ENCODE assay signal across 27 cellular contexts in the genomic region with DNA sequence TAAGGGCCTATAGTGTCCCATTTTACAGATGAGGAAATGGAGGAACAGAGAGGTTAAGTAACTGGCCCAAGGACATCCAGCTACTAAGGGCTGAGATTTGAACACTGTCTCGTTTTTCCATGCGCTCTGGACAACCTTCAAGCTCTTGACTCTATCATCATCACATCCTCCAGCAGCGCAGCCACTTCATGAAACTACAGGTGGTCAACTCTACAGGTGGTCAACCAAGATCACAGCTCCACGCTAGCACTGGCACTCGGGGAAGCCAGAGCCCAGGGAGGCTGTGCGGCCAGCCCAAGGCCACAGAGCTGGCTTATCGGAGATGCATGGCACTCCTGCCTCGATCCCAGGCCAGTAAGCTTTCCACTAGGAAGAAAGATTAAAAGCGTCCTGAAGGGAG. TPM values are rescaled to one million over a fixed set of nuclear protein-coding genes. Genes with fewer than 3 reads are reported as not detected.
"Had no signal": no experiment of that assay in that cellular context is flagged by ENCODE, and none has a peak within 500 bp of the region (broad histone marks: within the 10 kb centered on the region; RNA-seq: fewer than 3 reads in every experiment).

No MANE protein-coding gene starts in this region.

- H3K36me3 Mint-ChIP-seq: naive thymus-derived CD4-positive, alpha-beta T cell; natural killer cell; stimulated activated effector memory CD8-positive, alpha-beta T cell treated with anti-CD3 and anti-CD28 coated beads, Interleukin-12 subunit alpha, Interleukin-12 subunit beta, amount 100 ng/mL, for 72 hours; stimulated activated naive B cell treated with anti-CD40 and anti-IgM and Interleukin-4, amounts not matched to agents 10 μg/mL and 1 μg/mL and 100 μg/mL, for 72 hours had no signal

- H3K4me3 ChIP-seq: psoas muscle, right lobe of liver, sigmoid colon, stomach, thoracic aorta, thyroid gland, tibial nerve, upper lobe of left lung, uterus had no signal

- H2AFZ ChIP-seq: parathyroid adenoma had no signal

- H3K9ac ChIP-seq: parathyroid adenoma had no signal

- H3K27ac ChIP-seq: neutrophil, parathyroid adenoma, psoas muscle, right lobe of liver, sigmoid colon, stomach, thoracic aorta, thyroid gland, tibial nerve, upper lobe of left lung, uterus had no signal

- H3K4me1 ChIP-seq: parathyroid adenoma, psoas muscle, right lobe of liver, sigmoid colon, stomach, thyroid gland, tibial nerve, upper lobe of left lung, uterus had no signal

- FAIRE-seq: small intestine had no signal

- H3K9me3 Mint-ChIP-seq: naive thymus-derived CD4-positive, alpha-beta T cell; natural killer cell; nephron; stimulated activated effector memory CD8-positive, alpha-beta T cell treated with anti-CD3 and anti-CD28 coated beads, Interleukin-12 subunit alpha, Interleukin-12 subunit beta, amount 100 ng/mL, for 72 hours; stimulated activated naive B cell treated with anti-CD40 and anti-IgM and Interleukin-4, amounts not matched to agents 10 μg/mL and 1 μg/mL and 100 μg/mL, for 72 hours; stimulated activated naive CD8-positive, alpha-beta T cell treated with anti-CD3 and anti-CD28 coated beads, Interleukin-15, Interleukin-2, amounts not matched to agents 100 ng/mL and 50 ng/mL, for 24 hours had no signal

- H3K79me2 ChIP-seq: parathyroid adenoma had no signal

- H3K36me3 ChIP-seq: neutrophil, right lobe of liver, sigmoid colon, stomach, thoracic aorta, thyroid gland, tibial nerve, upper lobe of left lung, uterus had no signal

- H3K27me3 Mint-ChIP-seq: progenitor cell of endocrine pancreas had no signal

- H3K4me3 Mint-ChIP-seq: natural killer cell; nephron; stimulated activated effector memory CD8-positive, alpha-beta T cell treated with anti-CD3 and anti-CD28 coated beads, Interleukin-12 subunit alpha, Interleukin-12 subunit beta, amount 100 ng/mL, for 72 hours; stimulated activated naive B cell treated with anti-CD40 and anti-IgM and Interleukin-4, amounts not matched to agents 10 μg/mL and 1 μg/mL and 100 μg/mL, for 72 hours; stimulated activated naive CD8-positive, alpha-beta T cell treated with anti-CD3 and anti-CD28 coated beads, Interleukin-15, Interleukin-2, amounts not matched to agents 100 ng/mL and 50 ng/mL, for 24 hours had no signal

- H3K9me3 ChIP-seq: neutrophil, psoas muscle, right lobe of liver, sigmoid colon, stomach, thoracic aorta, thyroid gland, tibial nerve, upper lobe of left lung, uterus had no signal

- DNase-seq: naive thymus-derived CD4-positive, alpha-beta T cell; natural killer cell; psoas muscle; right lobe of liver; sigmoid colon; small intestine; stimulated activated CD4-positive, alpha-beta T cell treated with anti-CD3 and anti-CD28 coated beads, Interleukin-15, amount 100 ng/mL, for 24 hours; stimulated activated CD4-positive, alpha-beta T cell treated with anti-CD3 and anti-CD28 coated beads, Interleukin-2, amount 100 ng/mL, for 24 hours; stimulated activated CD4-positive, alpha-beta T cell treated with anti-CD3 and anti-CD28 coated beads, Interleukin-2, amount 100 ng/mL, for 48 hours; stimulated activated CD4-positive, alpha-beta T cell treated with anti-CD3 and anti-CD28 coated beads, Interleukin-4, amount 100 ng/mL, for 24 hours; stimulated activated naive B cell treated with anti-CD40 and anti-IgM and Interleukin-4, amounts not matched to agents 10 μg/mL and 1 μg/mL and 100 μg/mL, for 72 hours; stimulated activated naive CD4-positive, alpha-beta T cell treated with Interleukin-2 at 50 U/mL for 16 hours; stomach; thyroid gland; trophoblast cell; upper lobe of left lung; uterus had no signal

- H3K27me3 ChIP-seq: neutrophil, right lobe of liver, thyroid gland, tibial nerve, upper lobe of left lung, uterus had no signal

- ATAC-seq: naive thymus-derived CD4-positive, alpha-beta T cell; natural killer cell; psoas muscle; right cardiac atrium; right lobe of liver; stimulated activated effector memory CD8-positive, alpha-beta T cell treated with anti-CD3 and anti-CD28 coated beads, Interleukin-12 subunit alpha, Interleukin-12 subunit beta, amount 100 ng/mL, for 72 hours; stimulated activated naive B cell treated with anti-CD40 and anti-IgM and Interleukin-4, amounts not matched to agents 10 μg/mL and 1 μg/mL and 100 μg/mL, for 72 hours had no signal

- H3K4me1 Mint-ChIP-seq: naive thymus-derived CD4-positive, alpha-beta T cell; natural killer cell; nephron; stimulated activated effector memory CD8-positive, alpha-beta T cell treated with anti-CD3 and anti-CD28 coated beads, Interleukin-12 subunit alpha, Interleukin-12 subunit beta, amount 100 ng/mL, for 72 hours; stimulated activated naive B cell treated with anti-CD40 and anti-IgM and Interleukin-4, amounts not matched to agents 10 μg/mL and 1 μg/mL and 100 μg/mL, for 72 hours had no signal

- H3K27ac Mint-ChIP-seq: naive thymus-derived CD4-positive, alpha-beta T cell; natural killer cell; nephron; progenitor cell of endocrine pancreas; stimulated activated effector memory CD8-positive, alpha-beta T cell treated with anti-CD3 and anti-CD28 coated beads, Interleukin-12 subunit alpha, Interleukin-12 subunit beta, amount 100 ng/mL, for 72 hours; stimulated activated naive B cell treated with anti-CD40 and anti-IgM and Interleukin-4, amounts not matched to agents 10 μg/mL and 1 μg/mL and 100 μg/mL, for 72 hours; stimulated activated naive CD8-positive, alpha-beta T cell treated with anti-CD3 and anti-CD28 coated beads, Interleukin-15, Interleukin-2, amounts not matched to agents 100 ng/mL and 50 ng/mL, for 24 hours had no signal

RNA-seq across cellular contexts. Expression of a gene that starts 40.0 kb away (rescaled TPM):
- total RNA-seq: naive thymus-derived CD4-positive, alpha-beta T cell; natural killer cell; renal cortical epithelial cell; right lobe of liver had no signal
- polyA plus RNA-seq: naive thymus-derived CD4-positive, alpha-beta T cell had no signal
